8 cellular contexts compared by ENCODE assay signal in genomic region chr1:205210876-205211838, GRCh38. TPM values are rescaled to one million over a fixed set of nuclear protein-coding genes. Genes with fewer than 3 reads are reported as not detected.
DNase-seq lines count a peak whose midpoint lies in the region; ATAC-seq and TF ChIP-seq lines count a peak whose summit lies in the region.

Gene DSTYK (minus strand): TSS chr1:205211702. CDS start chr1:205211535, 167 bp downstream.

- DNase-seq in CD14-positive monocyte (ENCODE audit: low spot score) (peak; percentile 88), NCI-H82 (lab: John Stamatoyannopoulos, UW) (peak; percentile 99), dorsolateral prefrontal cortex (peak; percentile 90 to 97 (median 95)), right lobe of liver (peak; percentile 95)
- DNase-seq in activated CD4-positive, alpha-beta memory T cell treated with anti-CD3 and anti-CD28 coated beads, Interleukin-2, amount 10 ng/mL, durations not matched to agents 7 days and 5 days: peak; percentile 93
- peak; percentile 93 for DNase-seq in stimulated activated CD4-positive, alpha-beta T cell treated with anti-CD3 and anti-CD28 coated beads, Interleukin-4, amount 100 ng/mL, for 24 hours

- ATAC-seq in GM19395 (IDR thresholded peaks at IDR 0.05; ENCODE audit: unreplicated experiment) (peak; percentile 94), HG03571 (IDR thresholded peaks at IDR 0.05; ENCODE audit: unreplicated experiment) (peak; percentile 86), right lobe of liver (peak; percentile 95 to 98 (median 96))

- peaks cover 0 to 2% of the 10 kb centered on the region in 2 donors for H3K36me3 Mint-ChIP-seq in CD14-positive monocyte
- peaks cover 5% of the 10 kb centered on the region for H3K36me3 Mint-ChIP-seq in activated CD4-positive, alpha-beta memory T cell treated with anti-CD3 and anti-CD28 coated beads, Interleukin-2, amount 10 ng/mL, durations not matched to agents 7 days and 5 days (ENCODE audit: low read depth)

- CTCF ChIA-PET in activated CD4-positive, alpha-beta memory T cell treated with anti-CD3 and anti-CD28 coated beads, Interleukin-2, amount 10 ng/mL, durations not matched to agents 7 days and 5 days (lab: Charles Lee): interaction anchor here (1.1 to 1.2 kb wide), 2 partner anchors 88 to 125 kb away, joined by 3 to 4 read pairs; no protein-coding TSS in a partner anchor

- TF ChIP-seq POLR2A in right lobe of liver (IDR thresholded peaks at IDR 0.05): peak; percentile 87

- peaks cover 54% of the 10 kb centered on the region for H3K4me1 Mint-ChIP-seq in CD14-positive monocyte
- peaks cover 41% of the 10 kb centered on the region for H3K4me1 Mint-ChIP-seq in activated CD4-positive, alpha-beta memory T cell treated with anti-CD3 and anti-CD28 coated beads, Interleukin-2, amount 10 ng/mL, durations not matched to agents 7 days and 5 days

- H3K36me3 ChIP-seq in right lobe of liver: no peaks in the 10 kb centered on the region

- TF ChIP-seq CTCF in CD14-positive monocyte (IDR thresholded peaks at IDR 0.05) (no peak), dorsolateral prefrontal cortex (IDR thresholded peaks at IDR 0.05 in 54 of 56, conservative IDR thresholded peaks at IDR 0.05 in 2 of 56; ENCODE audit: low read depth in 1 of 56, partially characterized antibody in 56 of 56) (peak in 40 of 56 donors; percentile 10 to 60 (median 40)), right lobe of liver (IDR thresholded peaks at IDR 0.05) (no peak)

- peak within 1 kb of the TSS; percentile 78 to 99 (median 94) for H3K27ac ChIP-seq in dorsolateral prefrontal cortex
- H3K27ac ChIP-seq in right lobe of liver: peak within 1 kb of the TSS; percentile 90 to 92 (median 91)

- WGBS in right lobe of liver (ENCODE audit: insufficient coverage, low coverage, low lambda C conversion rate, missing lambda C conversion rate): 1% methylated on average over 40 of the region's 93 CpGs

- H3K4me1 ChIP-seq in right lobe of liver: peaks cover 0 to 10% (median 0%) of the 10 kb centered on the region in 4 donors

- peaks cover 0 to 3% (median 1%) of the 10 kb centered on the region in 3 donors for H3K27me3 Mint-ChIP-seq in CD14-positive monocyte (ENCODE audit: low read depth in 3 of 3)
- no peaks in the 10 kb centered on the region for H3K27me3 Mint-ChIP-seq in activated CD4-positive, alpha-beta memory T cell treated with anti-CD3 and anti-CD28 coated beads, Interleukin-2, amount 10 ng/mL, durations not matched to agents 7 days and 5 days

- POLR2A ChIA-PET in activated CD4-positive, alpha-beta memory T cell treated with anti-CD3 and anti-CD28 coated beads, Interleukin-2, amount 10 ng/mL, durations not matched to agents 7 days and 5 days (lab: Charles Lee): interaction anchor here (1.0 to 3.5 kb wide), 6 partner anchors 11 to 90 kb away, joined by 3 to 26 read pairs (median 7); partner anchors contain the start of genes RBBP5 and TMCC2

- H3K27ac Mint-ChIP-seq in CD14-positive monocyte: peak within 1 kb of the TSS; percentile 92 to 98 (median 96)
- peak within 1 kb of the TSS; percentile 81 for H3K27ac Mint-ChIP-seq in activated CD4-positive, alpha-beta memory T cell treated with anti-CD3 and anti-CD28 coated beads, Interleukin-2, amount 10 ng/mL, durations not matched to agents 7 days and 5 days

- H3K9me3 ChIP-seq in right lobe of liver: no peaks in the 10 kb centered on the region

- no peaks in the 10 kb centered on the region for H3K27me3 ChIP-seq in dorsolateral prefrontal cortex
- H3K27me3 ChIP-seq in right lobe of liver: no peaks in the 10 kb centered on the region

- intact Hi-C loops in CD14-positive monocyte (cut with micrococcal nuclease) (loop anchor here (5.0 kb wide), 1 partner anchor 89 kb away; the partner anchor contains the start of gene RBBP5 (in 2 of the 2)), dorsolateral prefrontal cortex (cut with DNase I) (loop anchor here (1.0 to 5.0 kb wide), 5 partner anchors 16 to 89 kb away; partner anchors contain the start of gene TMCC2 (in 2 of the 2)), right lobe of liver (cut with DNase I) (no loop called here)

- H3K9me3 Mint-ChIP-seq in CD14-positive monocyte: no peaks in the 10 kb centered on the region
- H3K9me3 Mint-ChIP-seq in activated CD4-positive, alpha-beta memory T cell treated with anti-CD3 and anti-CD28 coated beads, Interleukin-2, amount 10 ng/mL, durations not matched to agents 7 days and 5 days: no peaks in the 10 kb centered on the region

- H3K4me3 Mint-ChIP-seq in CD14-positive monocyte: peak within 1 kb of the TSS; percentile 96 to 98
- H3K4me3 Mint-ChIP-seq in activated CD4-positive, alpha-beta memory T cell treated with anti-CD3 and anti-CD28 coated beads, Interleukin-2, amount 10 ng/mL, durations not matched to agents 7 days and 5 days: peak within 1 kb of the TSS; percentile 87

- H3K4me3 ChIP-seq in dorsolateral prefrontal cortex (peak within 1 kb of the TSS; percentile 67 to 100 (median 96)), right lobe of liver (peak within 1 kb of the TSS; percentile 79 to 95 (median 94))

RNA-seq across cellular contexts. Expression of gene DSTYK, which starts in this region (rescaled TPM):
- 1 to 10 TPM; 2.9 to 3.8 TPM for polyA plus RNA-seq in CD14-positive monocyte
- 1 to 10 TPM; 8.8 to 9.2 TPM for total RNA-seq in activated CD4-positive, alpha-beta memory T cell treated with anti-CD3 and anti-CD28 coated beads, Interleukin-2, amount 10 ng/mL, durations not matched to agents 7 days and 5 days
- 10 to 100 TPM; 28.0 to 49.3 (median 39.9) TPM for total RNA-seq in dorsolateral prefrontal cortex
- 1 to 10 TPM; 2.5 to 2.9 (median 2.6) TPM for total RNA-seq in right lobe of liver

Comparison
In these comparisons a context has a peak if more than half of its experiments do, and no peak if none do; other contexts are left out.
1. Peak in every context shown above with its lines: DNase-seq, ATAC-seq, H3K4me3 ChIP-seq and H3K27ac ChIP-seq.
2. CTCF ChIP-seq: peak in dorsolateral prefrontal cortex (40 of 56); none in CD14-positive monocyte (single experiment) and right lobe of liver (0 of 4).
3. intact Hi-C loops: an anchor here in CD14-positive monocyte (5.0 kb wide) and dorsolateral prefrontal cortex (1.0 to 5.0 kb wide); none called in right lobe of liver.